8 cellular contexts compared by ENCODE assay signal in genomic region chr2:24792874-24793751, GRCh38. TPM values are rescaled to one million over a fixed set of nuclear protein-coding genes. Genes with fewer than 3 reads are reported as not detected.
DNase-seq lines count a peak whose midpoint lies in the region; ATAC-seq and TF ChIP-seq lines count a peak whose summit lies in the region.

TSS of gene CENPO (plus strand) at chr2:24793425. CDS start at chr2:24793920, 495 bp downstream.
TSS of gene PTRHD1 (minus strand) at chr2:24793391. CDS start at chr2:24793377, 14 bp downstream.

- no peaks in the 10 kb centered on the region for H3K36me3 ChIP-seq in hepatocyte (replicated peaks; ENCODE audit: insufficient read depth, low read depth)

- no peaks in the 10 kb centered on the region for H4K20me1 ChIP-seq in hepatocyte (ENCODE audit: insufficient read depth, poor library complexity, severe bottlenecking)

- H2AFZ ChIP-seq in hepatocyte = peak within 1 kb of the TSS; percentile 65

- DNase-seq in NCI-H2081 (lab: John Stamatoyannopoulos, UW) (peak; percentile 98), T1000 (lab: John Stamatoyannopoulos, UW) (peak; percentile 98), astrocyte of the hippocampus (ENCODE audit: low read depth, low spot score) (peak; percentile 99), hepatocyte (ENCODE audit: low spot score) (peak; percentile 99), retina (peak; percentile 100)

- peak within 1 kb of the TSS; percentile 83 for H3K4me2 ChIP-seq in hepatocyte

- peak; percentile 55 for TF ChIP-seq CTCF in 22Rv1 (IDR thresholded peaks at IDR 0.05)
- TF ChIP-seq CTCF in hepatocyte (IDR thresholded peaks at IDR 0.05; ENCODE audit: poor library complexity) = peak; percentile 65

- H3K4me1 ChIP-seq in hepatocyte (ENCODE audit: insufficient read depth) = peaks cover 4% of the 10 kb centered on the region

- no peaks in the 10 kb centered on the region for H3K9me3 ChIP-seq in hepatocyte (ENCODE audit: low read depth)

- no peaks in the 10 kb centered on the region for H3K27me3 ChIP-seq in hepatocyte

- H3K27ac ChIP-seq in 22Rv1 (peak within 1 kb of the TSS; percentile 89), hepatocyte (peak within 1 kb of the TSS; percentile 99)

- ATAC-seq in GM18511 (IDR thresholded peaks at IDR 0.05; ENCODE audit: unreplicated experiment) (peak; percentile 95), HG03039 (IDR thresholded peaks at IDR 0.05; ENCODE audit: unreplicated experiment) (peak; percentile 83)

- H3K79me2 ChIP-seq in hepatocyte = peaks cover 48% of the 10 kb centered on the region

- no peaks in the 10 kb centered on the region for H3K9me2 ChIP-seq in hepatocyte (replicated peaks; ENCODE audit: insufficient read depth)

- WGBS in hepatocyte (ENCODE audit: low lambda C conversion rate, missing lambda C conversion rate) = 1% methylated on average over 72 of the region's 72 CpGs

- peak within 1 kb of the TSS; percentile 61 for H3K4me3 ChIP-seq in hepatocyte

RNA-seq across cellular contexts. Expression of gene CENPO, which starts in this region (rescaled TPM):
- total RNA-seq in hepatocyte = 8.2 and 14.6 TPM in 2 replicates
- 5.1 and 9.7 TPM in 2 replicates for polyA plus RNA-seq in hepatocyte

RNA-seq across cellular contexts. Expression of gene PTRHD1, which starts in this region (rescaled TPM):
- 40.5 and 47.8 TPM in 2 replicates for total RNA-seq in hepatocyte
- 61.1 and 63.6 TPM in 2 replicates for polyA plus RNA-seq in hepatocyte

Comparison
In these comparisons a context has a peak if more than half of its experiments do, and no peak if none do; other contexts are left out.
1. Peak in every context shown above with its lines: DNase-seq, ATAC-seq, H3K4me3 ChIP-seq and H3K27ac ChIP-seq.